ENCODE assay signal across 8 cellular contexts in the genomic region with DNA sequence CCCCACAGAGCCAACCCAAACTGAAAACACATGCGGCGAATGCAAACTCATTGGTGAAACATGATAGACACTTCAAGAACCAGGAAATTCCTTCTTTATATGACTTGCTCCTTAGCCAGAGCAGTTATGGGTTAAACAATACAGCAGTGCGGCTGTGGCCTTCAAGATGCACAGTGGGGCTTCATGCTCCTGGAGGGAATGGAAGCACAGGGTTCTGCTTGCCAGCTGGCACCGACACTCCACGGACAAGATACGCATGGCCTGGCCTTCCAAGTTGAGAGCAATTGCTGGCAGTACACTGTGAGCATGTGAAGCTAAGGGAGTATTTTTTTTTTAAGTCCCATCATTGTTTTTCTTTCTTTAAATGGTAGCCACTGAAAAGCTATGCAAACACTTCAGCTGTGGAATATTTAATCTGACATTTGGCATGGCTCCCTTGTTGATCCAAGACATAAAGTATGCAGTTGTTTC.
DNase-seq lines count a peak whose midpoint lies in the region; ATAC-seq and TF ChIP-seq lines count a peak whose summit lies in the region.

No MANE protein-coding gene starts in this region.

- no peak overlapping the region for H3K4me3 ChIP-seq in right atrium auricular region

- TF ChIP-seq CTCF in right atrium auricular region (IDR thresholded peaks at IDR 0.05): no peak

- no peaks in the 10 kb centered on the region for H3K36me3 ChIP-seq in right atrium auricular region

- peaks cover 0 to 8% of the 10 kb centered on the region in 2 donors for H3K9me3 ChIP-seq in right atrium auricular region

- no peak for ATAC-seq in GM21529 (IDR thresholded peaks at IDR 0.05; ENCODE audit: unreplicated experiment)
- no peak for ATAC-seq in GM21576 (IDR thresholded peaks at IDR 0.05; ENCODE audit: unreplicated experiment)
- ATAC-seq in HG03460 (IDR thresholded peaks at IDR 0.05; ENCODE audit: unreplicated experiment): no peak
- ATAC-seq in HG02678 (IDR thresholded peaks at IDR 0.05; ENCODE audit: unreplicated experiment): no peak

- peak; percentile 87 for DNase-seq in GM04503 (ENCODE audit: low read depth)
- peak; percentile 38 for DNase-seq in amniotic stem cell (lab: John Stamatoyannopoulos, UW)
- DNase-seq in right atrium auricular region (ENCODE audit: low spot score): peak; percentile 79
- peak; percentile 97 for DNase-seq in smooth muscle cell of the brain vasculature (ENCODE audit: low read depth, low spot score)

- no peaks in the 10 kb centered on the region for H3K27me3 ChIP-seq in right atrium auricular region

- H3K27ac ChIP-seq in right atrium auricular region: peak overlapping the region; percentile 48 to 64

- peaks cover 0 to 21% of the 10 kb centered on the region in 2 donors for H3K4me1 ChIP-seq in right atrium auricular region

Comparison
In these comparisons a context has a peak if more than half of its experiments do, and no peak if none do; other contexts are left out.
1. DNase-seq: peak in every context shown above with its lines; median percentile 97 in smooth muscle cell of the brain vasculature; 87 in GM04503; 79 in right atrium auricular region; 38 in amniotic stem cell.